8 cellular contexts compared by ENCODE assay signal in the genomic region with DNA sequence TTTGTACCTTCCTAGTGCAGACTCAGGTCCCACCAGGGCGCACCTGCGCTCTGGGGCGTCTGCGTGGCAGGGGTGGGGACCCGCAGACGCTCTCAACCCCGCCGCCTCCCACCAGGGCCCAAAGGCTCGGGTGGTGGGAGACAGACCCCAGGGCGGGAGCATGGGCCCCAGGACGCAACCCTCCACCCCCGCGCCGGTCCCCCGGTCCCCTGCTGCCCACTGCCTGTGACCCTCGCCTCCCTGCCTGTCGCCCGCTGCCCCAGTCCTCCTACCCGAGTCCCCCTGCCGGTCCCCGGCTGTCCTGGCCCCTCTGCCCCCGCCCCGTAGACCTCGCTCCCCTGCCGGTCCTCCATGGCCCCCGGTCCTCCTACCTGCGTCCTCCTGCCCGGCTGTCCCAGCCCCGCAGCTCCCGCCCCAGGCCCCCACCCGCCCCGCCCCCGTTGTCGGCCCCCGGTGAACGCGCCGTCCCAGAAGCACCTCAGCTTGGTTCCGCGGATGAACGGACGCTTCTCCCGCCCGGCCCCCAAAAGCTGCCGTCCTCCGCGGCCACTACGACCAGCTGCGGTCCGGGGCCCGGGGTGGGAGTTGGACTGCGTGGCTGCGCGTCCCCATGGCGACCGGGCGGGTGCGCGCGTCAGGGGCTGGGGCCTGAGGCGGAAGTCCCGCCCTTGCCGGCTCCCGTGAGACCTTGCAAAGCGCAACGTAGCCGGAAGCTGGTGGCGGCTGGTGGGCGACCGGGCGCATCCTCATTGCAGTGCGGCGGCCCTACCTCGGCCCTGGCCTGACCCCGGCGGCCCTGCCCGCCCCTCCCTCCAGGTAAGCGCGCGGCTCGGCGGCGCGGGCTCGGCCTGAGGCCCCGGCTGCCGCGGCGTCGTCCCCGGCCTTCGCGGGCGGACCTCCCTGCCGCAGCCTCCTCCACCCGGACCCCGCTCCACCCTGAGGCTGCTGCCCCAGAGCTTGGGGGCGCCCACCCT. TPM values are rescaled to one million over a fixed set of nuclear protein-coding genes. Genes with fewer than 3 reads are reported as not detected.
A peak's percentile ranks its signal among the peaks of the same experiment; 100 is the strongest.
DNase-seq lines count a peak whose midpoint lies in the region; ATAC-seq, FAIRE-seq and TF ChIP-seq lines count a peak whose summit lies in the region.

A gene (plus strand): TSS at position 709 of the 974 bp plus-strand sequence. CDS start 2,768 bp downstream, outside the sequence.

- H3K27ac ChIP-seq in 22Rv1 = peak within 1 kb of the TSS; percentile 61
- H3K27ac ChIP-seq in VCaP = peak within 1 kb of the TSS; percentile 83
- peak within 1 kb of the TSS; percentile 77 to 86 for H3K27ac ChIP-seq in breast epithelium
- peak within 1 kb of the TSS; percentile 40 to 55 for H3K27ac ChIP-seq in small intestine (ENCODE audit: low read depth in 1 of 2, low read length in 1 of 2)

- FAIRE-seq in small intestine (lab: Jason Lieb, UNC) = no peak

- TF ChIP-seq POLR2A in GM18526 (IDR thresholded peaks at IDR 0.05; ENCODE audit: extremely low read depth, insufficient read length) = peak; percentile 77
- peak; percentile 49 for TF ChIP-seq POLR2A in breast epithelium (IDR thresholded peaks at IDR 0.05)

- peak; percentile 91 for DNase-seq in NCI-H2171 (lab: John Stamatoyannopoulos, UW)
- DNase-seq in breast epithelium (ENCODE audit: low spot score in 2 of 2) = peak; percentile 81 to 83
- DNase-seq in iPS-NIHi11 (ENCODE audit: low spot score) = peak; percentile 100
- DNase-seq in small intestine = peak; percentile 83

- TF ChIP-seq CTCF in 22Rv1 (IDR thresholded peaks at IDR 0.05) (no peak), VCaP (conservative IDR thresholded peaks at IDR 0.05) (no peak), breast epithelium (IDR thresholded peaks at IDR 0.05) (no peak)

- ATAC-seq in HG03095 (IDR thresholded peaks at IDR 0.05; ENCODE audit: unreplicated experiment) = peak; percentile 76

- intact Hi-C loops in breast epithelium (cut with DNase I; ENCODE audit: low total_unique reads) = no loop called here

- H3K27me3 ChIP-seq in breast epithelium (peaks cover 0 to 2% of the 10 kb centered on the region in 2 donors), small intestine (ENCODE audit: control insufficient read depth in 2 of 2, insufficient read depth in 2 of 2, low read length in 2 of 2) (no peaks in the 10 kb centered on the region)

- H3K36me3 ChIP-seq in breast epithelium (no peaks in the 10 kb centered on the region), small intestine (ENCODE audit: control insufficient read depth in 2 of 2, insufficient read depth in 2 of 2, low read length in 2 of 2) (peaks cover under 1 to 2% of the 10 kb centered on the region in 2 donors)

- H3K9me3 ChIP-seq in breast epithelium = no peaks in the 10 kb centered on the region
- H3K9me3 ChIP-seq in small intestine (ENCODE audit: control insufficient read depth, low read depth) = no peaks in the 10 kb centered on the region

- H3K4me3 ChIP-seq in breast epithelium (peak within 1 kb of the TSS; percentile 94 to 100 (median 95)), small intestine (ENCODE audit: low read depth in 1 of 2, low read length in 2 of 2) (peak within 1 kb of the TSS; percentile 93 to 99)

- WGBS in small intestine, 3 donors = 0 to 1% (median 1%) methylated on average over 49 to 98 of the region's 98 CpGs

- H3K4me1 ChIP-seq in breast epithelium (peaks cover 0 to 12% of the 10 kb centered on the region in 2 donors), small intestine (ENCODE audit: control insufficient read depth in 2 of 2, insufficient read depth in 1 of 2, low read depth in 1 of 2, low read length in 1 of 2) (peaks cover 0 to 8% of the 10 kb centered on the region in 2 donors)

RNA-seq across cellular contexts. Expression of the gene that starts here (rescaled TPM):
- total RNA-seq in breast epithelium = 10 to 100 TPM; 24.3 to 44.6 (median 38.2) TPM
- 100 to 1,000 TPM in 1 of 3 donors, 10 to 100 TPM in 2; 75.8 to 117 (median 84.8) TPM for polyA plus RNA-seq in small intestine

Comparison
In these comparisons a context has a peak if more than half of its experiments do, and no peak if none do; other contexts are left out.
1. Peak in every context shown above with its lines: DNase-seq, ATAC-seq, H3K4me3 ChIP-seq and H3K27ac ChIP-seq.